ENCODE assay signal across 24 cellular contexts in genomic region chr1:4485398-4485797, GRCh38.
DNase-seq lines count a peak whose midpoint lies in the region; ATAC-seq and TF ChIP-seq lines count a peak whose summit lies in the region.
"Had no signal": no experiment of that assay in that cellular context is flagged by ENCODE, and none has a peak within 500 bp of the region (broad histone marks: within the 10 kb centered on the region; RNA-seq: fewer than 3 reads in every experiment).

No MANE protein-coding gene starts in this region.

- H2AFZ ChIP-seq in hepatocyte: no peak overlapping the region

- H3K36me3 Mint-ChIP-seq in natural killer cell: no peaks in the 10 kb centered on the region
- H3K36me3 Mint-ChIP-seq: natural killer cell treated with Interleukin-12 subunit alpha and Interleukin-12 subunit beta and Interleukin-15 and Interleukin-18, amount 100 ng/mL, for 72 hours had no signal

- H3K27me3 Mint-ChIP-seq in natural killer cell (ENCODE audit: low read depth in 2 of 2): peaks cover 0 to 2% of the 10 kb centered on the region in 2 donors

- no peaks in the 10 kb centered on the region for H3K4me1 ChIP-seq in hepatocyte (ENCODE audit: insufficient read depth)
- H3K4me1 ChIP-seq: A549, adrenal gland, psoas muscle had no signal

- no peak overlapping the region for H3K27ac ChIP-seq in hepatocyte
- H3K27ac ChIP-seq: A549, adrenal gland, BLaER1, psoas muscle, RWPE1 had no signal

- H3K4me2 ChIP-seq in hepatocyte: no peak overlapping the region
- H3K4me2 ChIP-seq: A549 had no signal

- no peak for TF ChIP-seq CTCF in natural killer cell (IDR thresholded peaks at IDR 0.05)
- no peak for TF ChIP-seq CTCF in hepatocyte (IDR thresholded peaks at IDR 0.05; ENCODE audit: poor library complexity)

- peak; percentile 14 for DNase-seq in activated effector memory CD4-positive, alpha-beta T cell treated with anti-CD3 and anti-CD28 coated beads, Interleukin-2, amount 50 U/mL, for 16 hours
- no peak for DNase-seq in activated effector memory CD4-positive, alpha-beta T cell treated with Interleukin-2 at 50 U/mL for 16 hours
- DNase-seq in NCI-H510A treated with DMSO at 0.1 percent for 48 hours (lab: John Stamatoyannopoulos, UW) (peak; percentile 55), inferior parietal cortex (ENCODE audit: extremely low spot score) (peak; percentile 36), natural killer cell (no peak), hepatocyte (ENCODE audit: low spot score) (no peak), NCI-H146 (lab: John Stamatoyannopoulos, UW) (no peak)
- DNase-seq: activated CD4-positive, alpha-beta T cell treated with anti-CD3 and anti-CD28 coated beads for 4 hours; adrenal gland; GF-D8; MM.1S; NCI-H2227 treated with DMSO at 0.1 percent for 48 hours; NK-92 treated with Interleukin-12 subunit alpha and Interleukin-12 subunit beta, amount 100 ng/mL, for 24 hours; psoas muscle; stimulated activated CD4-positive, alpha-beta T cell treated with anti-CD3 and anti-CD28 coated beads, Interleukin-4, amount 100 ng/mL, for 24 hours; SW 1271 had no signal

- 28% methylated on average over 6 of the region's 6 CpGs for WGBS in hepatocyte (ENCODE audit: low lambda C conversion rate, missing lambda C conversion rate)

- H3K27ac Mint-ChIP-seq in natural killer cell: no peak overlapping the region
- H3K27ac Mint-ChIP-seq: activated T-helper 2 cell treated with anti-CD3 and anti-CD28 coated beads, Interferon-gamma antibody, Interleukin-2, Interleukin-4, amounts not matched to agents 10 μg/mL and 5 μg/mL and 100 μg/mL, durations not matched to agents 14 hours and 24 hours and 36 hours; IgD-negative memory B cell; natural killer cell treated with Interleukin-12 subunit alpha and Interleukin-12 subunit beta and Interleukin-15 and Interleukin-18, amount 100 ng/mL, for 72 hours had no signal

- TF ChIP-seq POLR2A in GM18505 (IDR thresholded peaks at IDR 0.05; ENCODE audit: borderline replicate concordance, extremely low read depth, insufficient read depth, insufficient read length): no peak

- no peaks in the 10 kb centered on the region for H3K9me3 ChIP-seq in hepatocyte (ENCODE audit: low read depth)
- H3K9me3 ChIP-seq: A549, adrenal gland, BLaER1, psoas muscle had no signal

- no peak overlapping the region for H3K4me3 ChIP-seq in hepatocyte
- H3K4me3 ChIP-seq: A549, adrenal gland, BLaER1, GM12878, psoas muscle had no signal

- H3K36me3 ChIP-seq in hepatocyte (replicated peaks; ENCODE audit: insufficient read depth, low read depth): no peaks in the 10 kb centered on the region
- H3K36me3 ChIP-seq: adrenal gland, BLaER1 had no signal

- H3K79me2 ChIP-seq in hepatocyte: no peaks in the 10 kb centered on the region

- no peaks in the 10 kb centered on the region for H3K4me1 Mint-ChIP-seq in natural killer cell

- no peaks in the 10 kb centered on the region for H3K9me3 Mint-ChIP-seq in natural killer cell
- H3K9me3 Mint-ChIP-seq: activated T-helper 2 cell treated with anti-CD3 and anti-CD28 coated beads, Interferon-gamma antibody, Interleukin-2, Interleukin-4, amounts not matched to agents 10 μg/mL and 5 μg/mL and 100 μg/mL, durations not matched to agents 14 hours and 24 hours and 36 hours; natural killer cell treated with Interleukin-12 subunit alpha and Interleukin-12 subunit beta and Interleukin-15 and Interleukin-18, amount 100 ng/mL, for 72 hours had no signal

- intact Hi-C loops in natural killer cell (cut with micrococcal nuclease): no loop called here

- no peaks in the 10 kb centered on the region for H4K20me1 ChIP-seq in hepatocyte (ENCODE audit: insufficient read depth, poor library complexity, severe bottlenecking)
- H4K20me1 ChIP-seq: BLaER1 had no signal

- no peaks in the 10 kb centered on the region for H3K27me3 ChIP-seq in hepatocyte
- H3K27me3 ChIP-seq: adrenal gland, BLaER1 had no signal

- no peaks in the 10 kb centered on the region for H3K9me2 ChIP-seq in hepatocyte (replicated peaks; ENCODE audit: insufficient read depth)

- no peak for ATAC-seq in natural killer cell
- ATAC-seq in GM18505 (IDR thresholded peaks at IDR 0.05; ENCODE audit: unreplicated experiment): no peak
- ATAC-seq: A549; GM12878; natural killer cell treated with Interleukin-12 subunit alpha and Interleukin-12 subunit beta and Interleukin-15 and Interleukin-18, amount 100 ng/mL, for 72 hours; psoas muscle had no signal

- no peak overlapping the region for H3K4me3 Mint-ChIP-seq in natural killer cell
- H3K4me3 Mint-ChIP-seq: IgD-negative memory B cell; natural killer cell treated with Interleukin-12 subunit alpha and Interleukin-12 subunit beta and Interleukin-15 and Interleukin-18, amount 100 ng/mL, for 72 hours had no signal

Comparison
In these comparisons a context has a peak if more than half of its experiments do, and no peak if none do; other contexts are left out.
1. DNase-seq: peak in activated effector memory CD4-positive, alpha-beta T cell treated with anti-CD3 and anti-CD28 coated beads, Interleukin-2, amount 50 U/mL, for 16 hours (single experiment), NCI-H510A treated with DMSO at 0.1 percent for 48 hours (single experiment) and inferior parietal cortex (single experiment); none in activated effector memory CD4-positive, alpha-beta T cell treated with Interleukin-2 at 50 U/mL for 16 hours (single experiment), natural killer cell (single experiment), hepatocyte (single experiment) and NCI-H146 (single experiment).